13 cellular contexts compared by ENCODE assay signal in genomic region chr1:150836129-150836773, GRCh38. TPM values are rescaled to one million over a fixed set of nuclear protein-coding genes. Genes with fewer than 3 reads are reported as not detected.
DNase-seq lines count a peak whose midpoint lies in the region; ATAC-seq and TF ChIP-seq lines count a peak whose summit lies in the region.
"Had no signal": no experiment of that assay in that cellular context is flagged by ENCODE, and none has a peak within 500 bp of the region (broad histone marks: within the 10 kb centered on the region; RNA-seq: fewer than 3 reads in every experiment).

No MANE protein-coding gene starts in this region.

- no peak overlapping the region for H3K27ac Mint-ChIP-seq in activated CD4-positive, alpha-beta memory T cell treated with anti-CD3 and anti-CD28 coated beads for 36 hours
- H3K27ac Mint-ChIP-seq: activated T-helper 1 cell treated with anti-CD3 and anti-CD28 coated beads, Interleukin-12 subunit alpha, Interleukin-12 subunit beta, Interleukin-2, Interleukin-4 antibody, amounts not matched to agents 30 ng/mL and 10 ng/mL and 1 ng/mL, durations not matched to agents 14 hours and 24 hours and 36 hours had no signal

- in situ Hi-C loops in astrocyte of the spinal cord (cut with HindIII; ENCODE audit: low sequenced_read_pairs), result no loop called here

- H3K4me1 Mint-ChIP-seq in activated CD4-positive, alpha-beta memory T cell treated with anti-CD3 and anti-CD28 coated beads for 36 hours (ENCODE audit: low read depth), result peaks cover under 1% of the 10 kb centered on the region

- H3K27ac ChIP-seq in tibial nerve, result peak overlapping the region in 1 of 4 donors; percentile 36

- H3K4me1 ChIP-seq in tibial nerve, result peaks cover 0 to 13% (median 0%) of the 10 kb centered on the region in 4 donors

- CTCF ChIA-PET in activated CD4-positive, alpha-beta memory T cell treated with anti-CD3 and anti-CD28 coated beads for 36 hours (lab: Charles Lee), result interaction anchor here (0.9 kb wide), 1 partner anchor 159 kb away, joined by 5 read pairs; no protein-coding TSS in a partner anchor

- H3K36me3 Mint-ChIP-seq in activated CD4-positive, alpha-beta memory T cell treated with anti-CD3 and anti-CD28 coated beads for 36 hours, result peaks cover 36% of the 10 kb centered on the region

- no peak for TF ChIP-seq EP300 in tibial nerve (IDR thresholded peaks at IDR 0.05)

- DNase-seq in astrocyte of the spinal cord (ENCODE audit: low read depth, low spot score) (peak; percentile 8), pulmonary artery endothelial cell (ENCODE audit: low read depth, low spot score) (peak; percentile 22), tibial nerve (ENCODE audit: low spot score in 2 of 2) (no peak), NCI-H1092 treated with DMSO at 0.1 percent for 48 hours (lab: John Stamatoyannopoulos, UW) (no peak)
- no peak for DNase-seq in activated CD4-positive, alpha-beta memory T cell treated with anti-CD3 and anti-CD28 coated beads for 36 hours
- DNase-seq: DND-41; small intestine; stimulated activated CD8-positive, alpha-beta memory T cell treated with anti-CD3 and anti-CD28 coated beads, Interleukin-4, amount 100 ng/mL, for 48 hours had no signal

- intact Hi-C loops in activated CD4-positive, alpha-beta memory T cell treated with anti-CD3 and anti-CD28 coated beads for 36 hours (cut with micrococcal nuclease), result no loop called here

- TF ChIP-seq POLR2A in tibial nerve (IDR thresholded peaks at IDR 0.05), result no peak

- TF ChIP-seq CTCF in astrocyte of the spinal cord (IDR thresholded peaks at IDR 0.05; ENCODE audit: low read depth, low read length) (no peak), tibial nerve (IDR thresholded peaks at IDR 0.05) (no peak)

- H3K4me3 Mint-ChIP-seq in activated CD4-positive, alpha-beta memory T cell treated with anti-CD3 and anti-CD28 coated beads for 36 hours, result no peak overlapping the region
- H3K4me3 Mint-ChIP-seq: activated T-helper 1 cell treated with anti-CD3 and anti-CD28 coated beads, Interleukin-12 subunit alpha, Interleukin-12 subunit beta, Interleukin-2, Interleukin-4 antibody, amounts not matched to agents 30 ng/mL and 10 ng/mL and 1 ng/mL, durations not matched to agents 14 hours and 24 hours and 36 hours had no signal

- H3K4me3 ChIP-seq in astrocyte of the spinal cord (ENCODE audit: low read depth, low read length), result no peak overlapping the region
- no peak overlapping the region for H3K4me3 ChIP-seq in tibial nerve

- H3K9me3 ChIP-seq in tibial nerve, result no peaks in the 10 kb centered on the region

- peaks cover 0 to 69% (median 4%) of the 10 kb centered on the region in 3 donors for H3K36me3 ChIP-seq in tibial nerve

- POLR2A ChIA-PET in activated CD4-positive, alpha-beta memory T cell treated with anti-CD3 and anti-CD28 coated beads for 36 hours (lab: Charles Lee), result no interaction called here

- peak; percentile 91 for ATAC-seq in GM18498 (IDR thresholded peaks at IDR 0.05; ENCODE audit: unreplicated experiment)
- peak; percentile 86 for ATAC-seq in HG02970 (IDR thresholded peaks at IDR 0.05; ENCODE audit: low FRiP score, unreplicated experiment)
- ATAC-seq in HG03457 (IDR thresholded peaks at IDR 0.05; ENCODE audit: unreplicated experiment), result no peak

- WGBS in tibial nerve, 2 donors, result 79% methylated on average over 6 of the region's 6 CpGs

- no peaks in the 10 kb centered on the region for H3K9me3 Mint-ChIP-seq in activated CD4-positive, alpha-beta memory T cell treated with anti-CD3 and anti-CD28 coated beads for 36 hours
- H3K9me3 Mint-ChIP-seq: activated T-helper 1 cell treated with anti-CD3 and anti-CD28 coated beads, Interleukin-12 subunit alpha, Interleukin-12 subunit beta, Interleukin-2, Interleukin-4 antibody, amounts not matched to agents 30 ng/mL and 10 ng/mL and 1 ng/mL, durations not matched to agents 14 hours and 24 hours and 36 hours had no signal

- no peaks in the 10 kb centered on the region for H3K27me3 ChIP-seq in tibial nerve

- no peaks in the 10 kb centered on the region for H3K27me3 Mint-ChIP-seq in activated CD4-positive, alpha-beta memory T cell treated with anti-CD3 and anti-CD28 coated beads for 36 hours

RNA-seq across cellular contexts. Expression of gene CTSK, which starts 28.2 kb away (rescaled TPM):
- total RNA-seq in pulmonary artery endothelial cell (20.5 and 194 TPM in 2 replicates), tibial nerve (10 to 100 TPM; 42.0 to 87.9 (median 45.5) TPM)
- total RNA-seq in activated CD4-positive, alpha-beta memory T cell treated with anti-CD3 and anti-CD28 coated beads for 36 hours, result 1 to 10 TPM; 1.4 to 1.7 TPM

RNA-seq across cellular contexts. Expression of gene ARNT, which starts 40.1 kb away (rescaled TPM):
- total RNA-seq in pulmonary artery endothelial cell, result 17.2 and 36.6 TPM in 2 replicates
- total RNA-seq in tibial nerve, result 10 to 100 TPM; 56.6 to 67.4 (median 58.6) TPM
- 10 to 100 TPM; 31.1 to 32.3 TPM for total RNA-seq in activated CD4-positive, alpha-beta memory T cell treated with anti-CD3 and anti-CD28 coated beads for 36 hours

RNA-seq across cellular contexts. Expression of gene CTXND2, which starts 50.7 kb away (rescaled TPM):
- total RNA-seq in pulmonary artery endothelial cell, result not detected in 2 replicates
- total RNA-seq in tibial nerve, result not detected
- not detected for total RNA-seq in activated CD4-positive, alpha-beta memory T cell treated with anti-CD3 and anti-CD28 coated beads for 36 hours
- total RNA-seq: activated T-helper 1 cell treated with anti-CD3 and anti-CD28 coated beads, Interleukin-12 subunit alpha, Interleukin-12 subunit beta, Interleukin-2, Interleukin-4 antibody, amounts not matched to agents 30 ng/mL and 10 ng/mL and 1 ng/mL, durations not matched to agents 14 hours and 24 hours and 36 hours; mononuclear cell had no signal

Comparison
In these comparisons a context has a peak if more than half of its experiments do, and no peak if none do; other contexts are left out.
1. DNase-seq: peak in astrocyte of the spinal cord (single experiment) and pulmonary artery endothelial cell (single experiment); none in tibial nerve (0 of 2), activated CD4-positive, alpha-beta memory T cell treated with anti-CD3 and anti-CD28 coated beads for 36 hours (single experiment) and NCI-H1092 treated with DMSO at 0.1 percent for 48 hours (single experiment).